ENCODE assay signal across 9 cellular contexts in the genomic region with DNA sequence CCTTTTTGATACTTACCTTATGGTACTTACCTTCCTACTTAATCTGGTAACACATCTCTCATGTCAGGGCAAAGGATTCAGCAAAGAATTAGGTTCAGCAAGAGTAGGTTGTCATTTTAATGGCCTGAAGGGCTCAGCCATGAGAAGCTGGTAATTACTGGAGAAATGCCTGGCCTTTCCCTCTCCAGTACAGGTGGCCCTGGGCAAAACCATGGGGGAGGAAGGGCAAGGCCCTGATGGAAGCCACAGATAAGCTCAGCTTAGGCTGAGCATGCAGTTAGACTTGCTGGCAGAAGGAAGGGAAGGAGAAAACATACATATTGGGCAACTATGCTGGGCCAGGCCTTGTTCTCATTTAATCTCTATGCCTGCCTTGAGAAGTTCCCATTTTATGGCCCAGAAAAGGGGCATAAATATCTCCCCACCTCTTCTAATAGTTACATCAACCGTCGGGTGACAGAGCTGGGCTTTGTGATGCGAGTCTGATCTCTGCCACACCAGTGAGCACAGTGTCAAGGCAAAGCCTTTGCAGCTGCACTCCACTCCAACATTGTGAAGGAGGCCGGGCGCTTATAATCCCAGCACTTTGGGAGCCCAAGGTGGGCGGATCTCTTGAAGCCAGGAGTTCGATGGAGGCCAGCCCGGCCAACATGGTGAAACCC. TPM values are rescaled to one million over a fixed set of nuclear protein-coding genes. Genes with fewer than 3 reads are reported as not detected.
A peak's percentile ranks its signal among the peaks of the same experiment; 100 is the strongest.
DNase-seq lines count a peak whose midpoint lies in the region; ATAC-seq, FAIRE-seq and TF ChIP-seq lines count a peak whose summit lies in the region.
"Had no signal": no experiment of that assay in that cellular context is flagged by ENCODE, and none has a peak within 500 bp of the region (broad histone marks: within the 10 kb centered on the region; RNA-seq: fewer than 3 reads in every experiment).

No MANE protein-coding gene starts in this region.

- peak overlapping the region; percentile 70 for H3K27ac ChIP-seq in WERI-Rb-1

- H3K4me1 Mint-ChIP-seq in activated naive CD8-positive, alpha-beta T cell treated with anti-CD3 and anti-CD28 coated beads for 36 hours, result no peaks in the 10 kb centered on the region
- no peaks in the 10 kb centered on the region for H3K4me1 Mint-ChIP-seq in activated naive CD8-positive, alpha-beta T cell treated with anti-CD3 and anti-CD28 coated beads, Interleukin-2, amount 50 U/mL, for 24 hours
- peaks cover 9% of the 10 kb centered on the region in 2 donors for H3K4me1 Mint-ChIP-seq in stimulated activated naive B cell treated with anti-CD40 and anti-IgM and Interleukin-4, amounts not matched to agents 10 μg/mL and 1 μg/mL and 100 μg/mL, for 72 hours

- intact Hi-C loops in left colon (cut with DNase I, micrococcal nuclease), result no loop called here

- ATAC-seq in activated naive CD8-positive, alpha-beta T cell treated with anti-CD3 and anti-CD28 coated beads, Interleukin-2, amount 50 U/mL, for 24 hours, result no peak
- ATAC-seq in left colon, result peak; percentile 12
- ATAC-seq in stimulated activated naive B cell treated with anti-CD40 and anti-IgM and Interleukin-4, amounts not matched to agents 10 μg/mL and 1 μg/mL and 100 μg/mL, for 72 hours (replicated peaks), result no peak

- DNase-seq in activated naive CD8-positive, alpha-beta T cell treated with anti-CD3 and anti-CD28 coated beads for 36 hours, result no peak
- DNase-seq in activated naive CD8-positive, alpha-beta T cell treated with anti-CD3 and anti-CD28 coated beads, Interleukin-2, amount 50 U/mL, for 24 hours, result no peak
- DNase-seq in WERI-Rb-1, result peak; percentile 84
- DNase-seq in left colon, result no peak
- peak; percentile 12 for DNase-seq in urothelium cell line (ENCODE audit: low spot score)
- DNase-seq in activated effector memory CD4-positive, alpha-beta T cell treated with Interleukin-2 at 50 U/mL for 16 hours, result no peak
- no peak for DNase-seq in stimulated activated CD4-positive, alpha-beta T cell treated with anti-CD3 and anti-CD28 coated beads, Interleukin-4, amount 100 ng/mL, for 4 hours
- DNase-seq in stimulated activated naive B cell treated with anti-CD40 and anti-IgM and Interleukin-4, amounts not matched to agents 10 μg/mL and 1 μg/mL and 100 μg/mL, for 72 hours, result no peak

- H3K9me3 Mint-ChIP-seq in activated naive CD8-positive, alpha-beta T cell treated with anti-CD3 and anti-CD28 coated beads for 36 hours, result no peaks in the 10 kb centered on the region
- H3K9me3 Mint-ChIP-seq in activated naive CD8-positive, alpha-beta T cell treated with anti-CD3 and anti-CD28 coated beads, Interleukin-2, amount 50 U/mL, for 24 hours, result no peaks in the 10 kb centered on the region
- no peaks in the 10 kb centered on the region for H3K9me3 Mint-ChIP-seq in stimulated activated naive B cell treated with anti-CD40 and anti-IgM and Interleukin-4, amounts not matched to agents 10 μg/mL and 1 μg/mL and 100 μg/mL, for 72 hours

- no peak for FAIRE-seq in urothelium cell line (lab: Jason Lieb, UNC)
- FAIRE-seq: G401.6 had no signal

- peaks cover 5% of the 10 kb centered on the region for H3K36me3 Mint-ChIP-seq in activated naive CD8-positive, alpha-beta T cell treated with anti-CD3 and anti-CD28 coated beads for 36 hours
- H3K36me3 Mint-ChIP-seq in activated naive CD8-positive, alpha-beta T cell treated with anti-CD3 and anti-CD28 coated beads, Interleukin-2, amount 50 U/mL, for 24 hours (ENCODE audit: low read depth), result peaks cover 10% of the 10 kb centered on the region
- peaks cover 18 to 45% of the 10 kb centered on the region in 2 donors for H3K36me3 Mint-ChIP-seq in stimulated activated naive B cell treated with anti-CD40 and anti-IgM and Interleukin-4, amounts not matched to agents 10 μg/mL and 1 μg/mL and 100 μg/mL, for 72 hours

- no peak overlapping the region for H3K4me3 Mint-ChIP-seq in activated naive CD8-positive, alpha-beta T cell treated with anti-CD3 and anti-CD28 coated beads for 36 hours
- H3K4me3 Mint-ChIP-seq in activated naive CD8-positive, alpha-beta T cell treated with anti-CD3 and anti-CD28 coated beads, Interleukin-2, amount 50 U/mL, for 24 hours, result no peak overlapping the region
- no peak overlapping the region for H3K4me3 Mint-ChIP-seq in stimulated activated naive B cell treated with anti-CD40 and anti-IgM and Interleukin-4, amounts not matched to agents 10 μg/mL and 1 μg/mL and 100 μg/mL, for 72 hours

- no peaks in the 10 kb centered on the region for H3K27me3 ChIP-seq in WERI-Rb-1 (ENCODE audit: insufficient read depth, low read depth, severe bottlenecking)

- no peaks in the 10 kb centered on the region for H3K9me3 ChIP-seq in WERI-Rb-1 (ENCODE audit: severe bottlenecking)

- peaks cover 29% of the 10 kb centered on the region for H3K36me3 ChIP-seq in WERI-Rb-1

- H3K27me3 Mint-ChIP-seq in activated naive CD8-positive, alpha-beta T cell treated with anti-CD3 and anti-CD28 coated beads for 36 hours, result no peaks in the 10 kb centered on the region
- no peaks in the 10 kb centered on the region for H3K27me3 Mint-ChIP-seq in activated naive CD8-positive, alpha-beta T cell treated with anti-CD3 and anti-CD28 coated beads, Interleukin-2, amount 50 U/mL, for 24 hours
- no peaks in the 10 kb centered on the region for H3K27me3 Mint-ChIP-seq in stimulated activated naive B cell treated with anti-CD40 and anti-IgM and Interleukin-4, amounts not matched to agents 10 μg/mL and 1 μg/mL and 100 μg/mL, for 72 hours

- H3K27ac Mint-ChIP-seq in activated naive CD8-positive, alpha-beta T cell treated with anti-CD3 and anti-CD28 coated beads for 36 hours, result peak overlapping the region; percentile 11
- no peak overlapping the region for H3K27ac Mint-ChIP-seq in activated naive CD8-positive, alpha-beta T cell treated with anti-CD3 and anti-CD28 coated beads, Interleukin-2, amount 50 U/mL, for 24 hours
- H3K27ac Mint-ChIP-seq in stimulated activated naive B cell treated with anti-CD40 and anti-IgM and Interleukin-4, amounts not matched to agents 10 μg/mL and 1 μg/mL and 100 μg/mL, for 72 hours, result no peak overlapping the region

- H3K4me3 ChIP-seq in WERI-Rb-1 (ENCODE audit: low read depth, low read length), result no peak overlapping the region

- no peak for TF ChIP-seq CTCF in WERI-Rb-1 (IDR thresholded peaks at IDR 0.05; ENCODE audit: low read depth, low read length)

RNA-seq across cellular contexts. Expression of a gene that starts 18.7 kb away (rescaled TPM):
- total RNA-seq in activated naive CD8-positive, alpha-beta T cell treated with anti-CD3 and anti-CD28 coated beads for 36 hours, result 10 to 100 TPM; 11.0 to 11.6 TPM
- total RNA-seq in left colon, result 10 to 100 TPM; 11.8 to 16.3 TPM

RNA-seq across cellular contexts. Expression of a gene that starts 18.9 kb away (rescaled TPM):
- 10 to 100 TPM; 23.7 to 27.0 TPM for total RNA-seq in activated naive CD8-positive, alpha-beta T cell treated with anti-CD3 and anti-CD28 coated beads for 36 hours
- total RNA-seq in left colon, result 100 to 1,000 TPM; 134 to 164 TPM

Comparison
In these comparisons a context has a peak if more than half of its experiments do, and no peak if none do; other contexts are left out.
1. DNase-seq: peak in WERI-Rb-1 (single experiment) and urothelium cell line (single experiment); none in activated naive CD8-positive, alpha-beta T cell treated with anti-CD3 and anti-CD28 coated beads for 36 hours (single experiment), activated naive CD8-positive, alpha-beta T cell treated with anti-CD3 and anti-CD28 coated beads, Interleukin-2, amount 50 U/mL, for 24 hours (single experiment), left colon (0 of 2), activated effector memory CD4-positive, alpha-beta T cell treated with Interleukin-2 at 50 U/mL for 16 hours (single experiment), stimulated activated CD4-positive, alpha-beta T cell treated with anti-CD3 and anti-CD28 coated beads, Interleukin-4, amount 100 ng/mL, for 4 hours (0 of 2) and stimulated activated naive B cell treated with anti-CD40 and anti-IgM and Interleukin-4, amounts not matched to agents 10 μg/mL and 1 μg/mL and 100 μg/mL, for 72 hours (single experiment).
2. RNA of a gene that starts 18.9 kb away (total RNA-seq): 134 to 164 TPM in left colon; 23.7 to 27.0 TPM in activated naive CD8-positive, alpha-beta T cell treated with anti-CD3 and anti-CD28 coated beads for 36 hours; every median in the first group is over 4 times any median in the second.